Comparison of ENCODE assay signal across 6 cellular contexts in genomic region chr5:109816732-109817131, GRCh38.
"Had no signal": no experiment of that assay in that cellular context is flagged by ENCODE, and none has a peak within 500 bp of the region (broad histone marks: within the 10 kb centered on the region; RNA-seq: fewer than 3 reads in every experiment).

No MANE protein-coding gene starts in this region.

- H3K27ac ChIP-seq: HL-60 had no signal

- H3K4me3 ChIP-seq: K562 had no signal

- DNase-seq: IMR-90, KBM-7, KG1 had no signal

- FAIRE-seq: HTR-8/SVneo, K562 had no signal

- ATAC-seq: K562 had no signal
